In genomic region chrX:155881158-155881993, GRCh38 we compare ENCODE assay signal across 8 cellular contexts. TPM values are rescaled to one million over a fixed set of nuclear protein-coding genes. Genes with fewer than 3 reads are reported as not detected.
DNase-seq lines count a peak whose midpoint lies in the region; ATAC-seq and TF ChIP-seq lines count a peak whose summit lies in the region.

TSS of gene VAMP7 (plus strand) at chrX:155881345. CDS start at chrX:155889467, 8,122 bp downstream.

- H3K9me3 ChIP-seq in liver (ENCODE audit: control insufficient read depth in 4 of 4, low read length in 3 of 4) = no peaks in the 10 kb centered on the region

- peak; percentile 89 for ATAC-seq in GM19351 (IDR thresholded peaks at IDR 0.05; ENCODE audit: unreplicated experiment)
- peak; percentile 96 for ATAC-seq in HG03520 (IDR thresholded peaks at IDR 0.05; ENCODE audit: unreplicated experiment)

- WGBS in liver = 24% methylated on average over 48 of the region's 48 CpGs

- peak within 1 kb of the TSS; percentile 67 to 86 (median 76) for H3K4me3 ChIP-seq in liver (ENCODE audit: low read depth in 1 of 3, low read length in 3 of 3)

- H3K27me3 ChIP-seq in liver (ENCODE audit: control insufficient read depth in 4 of 4, insufficient read depth in 4 of 4, low read length in 3 of 4) = no peaks in the 10 kb centered on the region

- peak within 1 kb of the TSS; percentile 49 to 69 for H3K9ac ChIP-seq in liver (ENCODE audit: low read depth in 1 of 2, low read length in 2 of 2)

- H3K4me1 ChIP-seq in liver (ENCODE audit: control insufficient read depth in 4 of 4, insufficient read depth in 4 of 4, low read length in 3 of 4) = peaks cover 0 to 11% (median 3%) of the 10 kb centered on the region in 4 donors

- TF ChIP-seq CTCF in C4-2B (conservative IDR thresholded peaks at IDR 0.05) (no peak), liver (IDR thresholded peaks at IDR 0.05; ENCODE audit: low read depth, low read length, missing input control) (no peak)

- H3K27ac ChIP-seq in C4-2B (peak within 1 kb of the TSS; percentile 73), liver (ENCODE audit: low read depth in 1 of 2, low read length in 2 of 2) (peak within 1 kb of the TSS; percentile 52 to 75)

- H3K36me3 ChIP-seq in liver (ENCODE audit: control insufficient read depth in 4 of 4, insufficient read depth in 3 of 4, low read depth in 1 of 4, low read length in 3 of 4) = no peaks in the 10 kb centered on the region

- DNase-seq in NCI-H526 treated with DMSO at 0.1 percent for 48 hours (lab: John Stamatoyannopoulos, UW) (peak; percentile 96), dedifferentiated amniotic fluid mesenchymal stem cell (ENCODE audit: extremely low spot score) (peak; percentile 83)
- DNase-seq in activated CD4-positive, alpha-beta T cell treated with anti-CD3 and anti-CD28 coated beads, Interleukin-2, amount 50 U/mL, for 1 hour = peak; percentile 72
- DNase-seq in stimulated activated CD4-positive, alpha-beta T cell treated with anti-CD3 and anti-CD28 coated beads, Interleukin-4, amount 100 ng/mL, for 1 hour = peak; percentile 78

- no peak for TF ChIP-seq RAD21 in liver (IDR thresholded peaks at IDR 0.05)

TF ChIP-seq in liver, 16 proteins besides CTCF, POLR2A, EP300 and RAD21:
- no peak for TF ChIP-seq ATF3 (IDR thresholded peaks at IDR 0.05)
- no peak for TF ChIP-seq HNF4G (IDR thresholded peaks at IDR 0.05)
- TF ChIP-seq REST (IDR thresholded peaks at IDR 0.05) = peak; percentile 39
- no peak for TF ChIP-seq JUND (IDR thresholded peaks at IDR 0.05)
- TF ChIP-seq EGR1 (IDR thresholded peaks at IDR 0.05; ENCODE audit: low read depth in 2 of 2) = peak; percentile 47 to 62
- TF ChIP-seq HNF4A (conservative IDR thresholded peaks at IDR 0.05) = no peak
- TF ChIP-seq SP1 (IDR thresholded peaks at IDR 0.05) = peak; percentile 72
- TF ChIP-seq YY1 (IDR thresholded peaks at IDR 0.05) = peak; percentile 70
- peak; percentile 20 to 27 for TF ChIP-seq RXRA (IDR thresholded peaks at IDR 0.05)
- TF ChIP-seq, protein P1, sequence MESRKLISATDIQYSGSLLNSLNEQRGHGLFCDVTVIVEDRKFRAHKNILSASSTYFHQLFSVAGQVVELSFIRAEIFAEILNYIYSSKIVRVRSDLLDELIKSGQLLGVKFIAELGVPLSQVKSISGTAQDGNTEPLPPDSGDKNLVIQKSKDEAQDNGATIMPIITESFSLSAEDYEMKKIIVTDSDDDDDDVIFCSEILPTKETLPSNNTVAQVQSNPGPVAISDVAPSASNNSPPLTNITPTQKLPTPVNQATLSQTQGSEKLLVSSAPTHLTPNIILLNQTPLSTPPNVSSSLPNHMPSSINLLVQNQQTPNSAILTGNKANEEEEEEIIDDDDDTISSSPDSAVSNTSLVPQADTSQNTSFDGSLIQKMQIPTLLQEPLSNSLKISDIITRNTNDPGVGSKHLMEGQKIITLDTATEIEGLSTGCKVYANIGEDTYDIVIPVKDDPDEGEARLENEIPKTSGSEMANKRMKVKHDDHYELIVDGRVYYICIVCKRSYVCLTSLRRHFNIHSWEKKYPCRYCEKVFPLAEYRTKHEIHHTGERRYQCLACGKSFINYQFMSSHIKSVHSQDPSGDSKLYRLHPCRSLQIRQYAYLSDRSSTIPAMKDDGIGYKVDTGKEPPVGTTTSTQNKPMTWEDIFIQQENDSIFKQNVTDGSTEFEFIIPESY (IDR thresholded peaks at IDR 0.05) = no peak
- TF ChIP-seq TAF1 (conservative IDR thresholded peaks at IDR 0.05) = peak; percentile 37
- TF ChIP-seq GABPA (IDR thresholded peaks at IDR 0.05 in 1 of 2, conservative IDR thresholded peaks at IDR 0.05 in 1 of 2) = peak; percentile 29 to 88
- peak; percentile 25 for TF ChIP-seq NR2F2 (IDR thresholded peaks at IDR 0.05)
- peak; percentile 50 for TF ChIP-seq MAX (IDR thresholded peaks at IDR 0.05)
- TF ChIP-seq FOXA1 (IDR thresholded peaks at IDR 0.05) = no peak
- no peak for TF ChIP-seq FOXA2 (IDR thresholded peaks at IDR 0.05)

RNA-seq across cellular contexts. Expression of gene VAMP7, which starts in this region (rescaled TPM):
- total RNA-seq in liver = 10 to 100 TPM; 22.4 to 28.8 TPM
- 10 to 100 TPM; 18.3 to 23.4 TPM for polyA plus RNA-seq in liver

Comparison
In these comparisons a context has a peak if more than half of its experiments do, and no peak if none do; other contexts are left out.
1. Peak in every context shown above with its lines: DNase-seq, ATAC-seq, H3K4me3 ChIP-seq and H3K27ac ChIP-seq.